8 cellular contexts compared by ENCODE assay signal in the genomic region with DNA sequence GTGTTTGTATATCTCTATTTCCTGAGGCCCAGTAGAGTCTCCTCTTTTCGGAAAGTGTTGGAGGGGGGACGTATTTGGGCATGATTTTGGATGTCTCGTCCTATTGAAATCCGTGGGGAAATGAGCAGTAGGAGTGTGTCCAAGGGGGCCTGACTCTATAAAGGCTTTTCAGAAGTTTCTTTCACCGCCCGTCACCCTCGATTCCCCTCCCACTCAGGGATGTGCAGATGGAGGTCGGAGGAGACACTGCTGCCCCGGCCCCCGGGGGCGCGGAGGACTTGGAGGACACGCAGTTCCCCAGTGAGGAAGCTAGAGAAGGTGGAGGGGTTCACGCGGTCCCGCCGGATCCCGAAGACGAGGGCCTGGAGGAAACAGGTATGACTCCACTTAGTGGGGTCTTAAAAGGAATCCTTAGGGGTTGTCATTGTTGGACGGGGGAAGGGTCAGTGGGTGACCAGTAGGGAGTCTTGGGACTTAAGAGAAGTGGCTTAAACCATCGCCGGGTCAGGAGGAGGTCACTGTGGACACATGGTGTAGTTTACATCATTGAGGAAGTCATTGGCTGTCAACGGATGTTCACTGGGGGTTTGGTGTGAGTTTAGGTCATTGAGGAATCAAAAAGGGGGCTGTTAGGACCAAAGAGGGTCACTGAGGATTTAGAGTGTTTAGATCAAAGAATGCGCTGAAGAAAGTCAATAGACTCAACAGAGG. TPM values are rescaled to one million over a fixed set of nuclear protein-coding genes. Genes with fewer than 3 reads are reported as not detected.
A peak's percentile ranks its signal among the peaks of the same experiment; 100 is the strongest.
DNase-seq lines count a peak whose midpoint lies in the region; ATAC-seq and TF ChIP-seq lines count a peak whose summit lies in the region.

No MANE protein-coding gene starts in this region.

- H2AFZ ChIP-seq in GM23248 (peak overlapping the region; percentile 97), SU-DHL-6 (ENCODE audit: low read depth, low read length, severe bottlenecking) (peak overlapping the region; percentile 82)

- H3K27me3 Mint-ChIP-seq in CD8-positive, alpha-beta memory T cell: peaks cover 0 to 3% of the 10 kb centered on the region in 2 donors
- H3K27me3 Mint-ChIP-seq in dendritic cell treated with granulocyte-macrophage colony-stimulating factor and Interleukin-4, amounts not matched to agents 40 ng/mL and 50 ng/mL, for 4 days: peaks cover 8% of the 10 kb centered on the region

- H3K9me2 ChIP-seq in GM23248 (ENCODE audit: insufficient read depth): peaks cover 8% of the 10 kb centered on the region; the same call in 1 of the 2 replicates
- no peaks in the 10 kb centered on the region for H3K9me2 ChIP-seq in SU-DHL-6 (replicated peaks; ENCODE audit: insufficient read depth, low read length)

- intact Hi-C loops in dendritic cell treated with granulocyte-macrophage colony-stimulating factor and Interleukin-4, amounts not matched to agents 40 ng/mL and 50 ng/mL, for 4 days (cut with micrococcal nuclease): loop anchor here (2.0 to 5.0 kb wide), 2 partner anchors 21 to 1544 kb away; a partner anchor contains a TSS

- no peak for TF ChIP-seq POLR2A in tibial nerve (IDR thresholded peaks at IDR 0.05)

- H3K9ac ChIP-seq in GM23248: peak overlapping the region; percentile 87
- H3K9ac ChIP-seq in SU-DHL-6 (ENCODE audit: low read length): peak overlapping the region; percentile 91

- H4K20me1 ChIP-seq in GM23248 (ENCODE audit: insufficient read depth) (no peaks in the 10 kb centered on the region), SU-DHL-6 (ENCODE audit: low read depth, low read length) (peaks cover 4% of the 10 kb centered on the region; the same call in 1 of the 2 replicates)

- in situ Hi-C loops in GM23248 (cut with MboI): loop anchor here (25.0 kb wide), 1 partner anchor 1704 kb away; a partner anchor contains a TSS

- TF ChIP-seq EP300 in tibial nerve (IDR thresholded peaks at IDR 0.05): no peak

- peak overlapping the region; percentile 94 to 99 (median 99) for H3K4me3 Mint-ChIP-seq in CD8-positive, alpha-beta memory T cell
- H3K4me3 Mint-ChIP-seq in dendritic cell treated with granulocyte-macrophage colony-stimulating factor and Interleukin-4, amounts not matched to agents 40 ng/mL and 50 ng/mL, for 4 days: peak overlapping the region; percentile 87

- H3K4me1 Mint-ChIP-seq in CD8-positive, alpha-beta memory T cell: peaks cover 47 to 56% (median 53%) of the 10 kb centered on the region in 3 donors
- peaks cover 39% of the 10 kb centered on the region for H3K4me1 Mint-ChIP-seq in dendritic cell treated with granulocyte-macrophage colony-stimulating factor and Interleukin-4, amounts not matched to agents 40 ng/mL and 50 ng/mL, for 4 days (ENCODE audit: low read depth)

- POLR2A ChIA-PET in CD8-positive, alpha-beta memory T cell (lab: Charles Lee): interaction anchor here (0.6 to 1.4 kb wide), 2 partner anchors 12 to 21 kb away, joined by 4 to 7 read pairs; no protein-coding TSS in a partner anchor

- H3K4me1 ChIP-seq in CD8-positive, alpha-beta memory T cell (ENCODE audit: insufficient read depth, low read length): peaks cover 24% of the 10 kb centered on the region
- H3K4me1 ChIP-seq in GM23248 (ENCODE audit: insufficient read depth) (peaks cover 6% of the 10 kb centered on the region), mononuclear cell (ENCODE audit: insufficient read depth, low read length) (peaks cover 36% of the 10 kb centered on the region), tibial nerve (peaks cover 0 to 33% (median 15%) of the 10 kb centered on the region in 4 donors)

- peaks cover 27% of the 10 kb centered on the region for H3K79me2 ChIP-seq in GM23248 (ENCODE audit: insufficient read depth)
- peaks cover 33% of the 10 kb centered on the region for H3K79me2 ChIP-seq in SU-DHL-6 (ENCODE audit: insufficient read depth, low read length)

- peaks cover 11% of the 10 kb centered on the region for H3K36me3 ChIP-seq in CD8-positive, alpha-beta memory T cell (ENCODE audit: insufficient read depth, low read length)
- H3K36me3 ChIP-seq in GM23248 (ENCODE audit: low read depth) (no peaks in the 10 kb centered on the region), SU-DHL-6 (ENCODE audit: low read length) (0 out of 2 replicates have a peak, but pooled peaks cover 6% of the 10 kb centered on the region), tibial nerve (peaks cover 0 to 36% (median 0%) of the 10 kb centered on the region in 3 donors)

- TF ChIP-seq CTCF in SU-DHL-6 (IDR thresholded peaks at IDR 0.05; ENCODE audit: insufficient read depth, low read length, poor library complexity, severe bottlenecking): no peak
- no peak for TF ChIP-seq CTCF in tibial nerve (IDR thresholded peaks at IDR 0.05)

- peak overlapping the region; percentile 97 for H3K4me3 ChIP-seq in CD8-positive, alpha-beta memory T cell (ENCODE audit: low read length)
- H3K4me3 ChIP-seq in GM23248 (peak overlapping the region; percentile 98), SU-DHL-6 (ENCODE audit: insufficient read depth, low read length, poor library complexity, severe bottlenecking) (peak overlapping the region; percentile 97), mononuclear cell (ENCODE audit: low read length) (peak overlapping the region; percentile 99), tibial nerve (peak overlapping the region; percentile 65 to 96 (median 92))

- peak overlapping the region; percentile 97 for H3K27ac ChIP-seq in CD8-positive, alpha-beta memory T cell (ENCODE audit: low read depth, low read length)
- H3K27ac ChIP-seq in GM23248 (peak overlapping the region; percentile 87), SU-DHL-6 (ENCODE audit: low read depth, low read length) (peak overlapping the region; percentile 97), tibial nerve (peak overlapping the region; percentile 93 to 99 (median 94))

- ATAC-seq in HG02588 (IDR thresholded peaks at IDR 0.05; ENCODE audit: unreplicated experiment) (no peak), GM18858 (IDR thresholded peaks at IDR 0.05; ENCODE audit: unreplicated experiment) (no peak)

- no peaks in the 10 kb centered on the region for H3K9me3 ChIP-seq in CD8-positive, alpha-beta memory T cell (ENCODE audit: low read length)
- no peaks in the 10 kb centered on the region for H3K9me3 ChIP-seq in GM23248 (ENCODE audit: low read depth)
- no peaks in the 10 kb centered on the region for H3K9me3 ChIP-seq in SU-DHL-6 (ENCODE audit: insufficient read depth, low read length)
- H3K9me3 ChIP-seq in mononuclear cell (ENCODE audit: low read depth, low read length): no peaks in the 10 kb centered on the region
- no peaks in the 10 kb centered on the region for H3K9me3 ChIP-seq in tibial nerve

- no peaks in the 10 kb centered on the region for H3K9me3 Mint-ChIP-seq in CD8-positive, alpha-beta memory T cell
- no peaks in the 10 kb centered on the region for H3K9me3 Mint-ChIP-seq in dendritic cell treated with granulocyte-macrophage colony-stimulating factor and Interleukin-4, amounts not matched to agents 40 ng/mL and 50 ng/mL, for 4 days

- CTCF ChIA-PET in CD8-positive, alpha-beta memory T cell (lab: Charles Lee): no interaction called here

- 7 to 8% methylated on average over 24 of the region's 24 CpGs for WGBS in GM23248 (ENCODE audit: low coverage in 1 of 2, low lambda C conversion rate in 2 of 2, missing lambda C conversion rate in 2 of 2), 2 experiments
- 6 to 7% methylated on average over 24 of the region's 24 CpGs for WGBS in tibial nerve, 2 donors

- H3K36me3 Mint-ChIP-seq in CD8-positive, alpha-beta memory T cell: peaks cover 9 to 59% (median 13%) of the 10 kb centered on the region in 3 donors
- H3K36me3 Mint-ChIP-seq in dendritic cell treated with granulocyte-macrophage colony-stimulating factor and Interleukin-4, amounts not matched to agents 40 ng/mL and 50 ng/mL, for 4 days (ENCODE audit: low read depth): peaks cover 63% of the 10 kb centered on the region

- peak overlapping the region; percentile 93 for H3K4me2 ChIP-seq in GM23248 (ENCODE audit: unreplicated experiment)
- H3K4me2 ChIP-seq in SU-DHL-6 (ENCODE audit: low read depth, low read length, poor library complexity, severe bottlenecking): peak overlapping the region; percentile 92

- no peaks in the 10 kb centered on the region for H3K27me3 ChIP-seq in CD8-positive, alpha-beta memory T cell (ENCODE audit: insufficient read depth, low read length, poor library complexity, severe bottlenecking)
- no peaks in the 10 kb centered on the region for H3K27me3 ChIP-seq in GM23248 (replicated peaks; ENCODE audit: insufficient read depth)
- H3K27me3 ChIP-seq in SU-DHL-6 (ENCODE audit: low read length): no peaks in the 10 kb centered on the region
- no peaks in the 10 kb centered on the region for H3K27me3 ChIP-seq in mononuclear cell (ENCODE audit: insufficient read depth, low read length)
- no peaks in the 10 kb centered on the region for H3K27me3 ChIP-seq in tibial nerve

- DNase-seq in CD8-positive, alpha-beta memory T cell: peak in 3 of 5 donors; percentile 16 to 61 (median 21)
- no peak for DNase-seq in GM23248
- no peak for DNase-seq in tibial nerve (ENCODE audit: low spot score in 2 of 2)

- peak overlapping the region; percentile 98 to 100 (median 99) for H3K27ac Mint-ChIP-seq in CD8-positive, alpha-beta memory T cell
- peak overlapping the region; percentile 99 for H3K27ac Mint-ChIP-seq in dendritic cell treated with granulocyte-macrophage colony-stimulating factor and Interleukin-4, amounts not matched to agents 40 ng/mL and 50 ng/mL, for 4 days

- H3F3A ChIP-seq in GM23248 (ENCODE audit: insufficient read depth): no peaks in the 10 kb centered on the region
- peaks cover 11% of the 10 kb centered on the region for H3F3A ChIP-seq in SU-DHL-6 (ENCODE audit: insufficient read depth)

RNA-seq across cellular contexts. Expression of a gene that starts 0.4 kb away (rescaled TPM):
- 10 to 100 TPM; 55.0 to 60.2 TPM for total RNA-seq in CD8-positive, alpha-beta memory T cell
- polyA plus RNA-seq in CD8-positive, alpha-beta memory T cell: 59.5 TPM
- 9.3 and 11.3 TPM in 2 replicates for total RNA-seq in GM23248 (2014; rRNA removed; shearing (Covaris generic))
- polyA plus RNA-seq in GM23248 (2016; fragmentation: Nextera tagmentation; extraction: Ambion mirVana): 21.4 and 22.8 TPM in 2 replicates
- 20.9 TPM for total RNA-seq in mononuclear cell
- 10 to 100 TPM; 30.6 to 38.4 (median 34.0) TPM for total RNA-seq in tibial nerve

RNA-seq across cellular contexts. Expression of a gene that starts 7.8 kb away (rescaled TPM):
- 1 to 10 TPM; 3.9 to 4.6 TPM for total RNA-seq in CD8-positive, alpha-beta memory T cell
- 3.9 TPM for polyA plus RNA-seq in CD8-positive, alpha-beta memory T cell
- not detected in 2 replicates for total RNA-seq in GM23248 (2014; rRNA removed; shearing (Covaris generic))
- not detected in 2 replicates for polyA plus RNA-seq in GM23248 (2016; fragmentation: Nextera tagmentation; extraction: Ambion mirVana)
- total RNA-seq in mononuclear cell (0.52 TPM), tibial nerve (1 to 10 TPM in 1 of 4 donors, not detected in 3; 4.8 TPM)

Comparison
In these comparisons a context has a peak if more than half of its experiments do, and no peak if none do; other contexts are left out.
1. DNase-seq: peak in CD8-positive, alpha-beta memory T cell (3 of 5); none in GM23248 (single experiment) and tibial nerve (0 of 2).
2. Peak in every context shown above with its lines, with median percentiles within 50 percentile points of each other: H3K27ac ChIP-seq and H3K4me3 ChIP-seq.